1 cellular context compared by ENCODE assay signal in genomic region chr3:37765591-37766219, GRCh38.
TF ChIP-seq lines count a peak whose summit lies in the region.

No MANE protein-coding gene starts in this region.

TF ChIP-seq in K562, 482 proteins besides CTCF, POLR2A, EP300 and RAD21 (continued from another document and continues in another):
- TF ChIP-seq SNAPC5 (CRISPR knock-in tag; IDR thresholded peaks at IDR 0.05) (no peak), SMAD1 (IDR thresholded peaks at IDR 0.05; ENCODE audit: low read depth, low read length, partially characterized antibody) (peak; percentile 26), HLTF (IDR thresholded peaks at IDR 0.05) (peak; percentile 87; the same call in 1 of the 2 replicates), ZNF57 (CRISPR knock-in tag; IDR thresholded peaks at IDR 0.05) (no peak), ZC3H8 (IDR thresholded peaks at IDR 0.05) (no peak), FOXJ2 (tag; IDR thresholded peaks at IDR 0.05) (no peak), TAF1 (IDR thresholded peaks at IDR 0.05; ENCODE audit: control insufficient read depth, extremely low read depth, insufficient read depth, low read length, severe bottlenecking) (peak; percentile 31), ZHX1 (conservative IDR thresholded peaks at IDR 0.05; ENCODE audit: low read length) (no peak), DNMT1 (IDR thresholded peaks at IDR 0.05) (no peak), ZKSCAN1 (IDR thresholded peaks at IDR 0.05; ENCODE audit: low read depth, low read length) (peak; percentile 73; the same call in 1 of the 2 replicates), NR0B1 (IDR thresholded peaks at IDR 0.05; ENCODE audit: partially characterized antibody) (no peak), KLF16 (IDR thresholded peaks at IDR 0.05) (peak; percentile 99), ETS2 (tag; IDR thresholded peaks at IDR 0.05; ENCODE audit: borderline replicate concordance, poor library complexity, severe bottlenecking) (no peak), THRAP3 (IDR thresholded peaks at IDR 0.05; ENCODE audit: borderline replicate concordance) (no peak), ZMIZ1 (IDR thresholded peaks at IDR 0.05; ENCODE audit: low read depth in 2 of 2, low read length in 2 of 2) (peak in 1 of 2 experiments; percentile 91; a peak in 2 of 4 replicates), ATF7 (IDR thresholded peaks at IDR 0.05) (peak; percentile 69), SMAD2 (IDR thresholded peaks at IDR 0.05; ENCODE audit: low read depth, low read length) (no peak), NR2C2 (CRISPR knock-in tag; IDR thresholded peaks at IDR 0.05) (peak; percentile 66; the same call in 1 of the 2 replicates), NR2C2 (tag; IDR thresholded peaks at IDR 0.05) (peak; percentile 95), ZNF354B (CRISPR knock-in tag; IDR thresholded peaks at IDR 0.05) (no peak), STAG1 (CRISPR knock-in tag; IDR thresholded peaks at IDR 0.05; ENCODE audit: borderline replicate concordance) (no peak), SIN3B (IDR thresholded peaks at IDR 0.05; ENCODE audit: low read depth) (no peak), NUFIP1 (IDR thresholded peaks at IDR 0.05; ENCODE audit: partially characterized antibody) (no peak), ATF2 (CRISPR knock-in tag; IDR thresholded peaks at IDR 0.05) (no peak), ZNF184 (CRISPR knock-in tag; IDR thresholded peaks at IDR 0.05) (no peak), RBM39 (optimal IDR thresholded peaks at IDR 0.05; ENCODE audit: low read depth, low read length) (no peak), BMI1 (IDR thresholded peaks at IDR 0.05; ENCODE audit: low read length) (no peak), PHF8 (IDR thresholded peaks at IDR 0.05; ENCODE audit: borderline replicate concordance, low read length) (no peak), TFAM (CRISPR knock-in tag; conservative IDR thresholded peaks at IDR 0.05) (no peak), POU5F1 (IDR thresholded peaks at IDR 0.05; ENCODE audit: borderline replicate concordance, low read depth, low read length, partially characterized antibody) (no peak), CAMTA2 (CRISPR knock-in tag; conservative IDR thresholded peaks at IDR 0.05) (no peak), ZBTB49 (CRISPR knock-in tag; IDR thresholded peaks at IDR 0.05; ENCODE audit: borderline replicate concordance) (no peak), TAL1 (IDR thresholded peaks at IDR 0.05) (peak; percentile 96), RB1 (IDR thresholded peaks at IDR 0.05; ENCODE audit: low read depth) (peak; percentile 40; the same call in 1 of the 2 replicates), ZNF398 (CRISPR knock-in tag; IDR thresholded peaks at IDR 0.05) (no peak), CTCFL (IDR thresholded peaks at IDR 0.05; ENCODE audit: borderline replicate concordance, insufficient read depth, low read depth, low read length, poor library complexity, severe bottlenecking) (no peak), THAP12 (CRISPR knock-in tag; IDR thresholded peaks at IDR 0.05) (no peak), MCM3 (IDR thresholded peaks at IDR 0.05) (no peak), TFAP4 (CRISPR knock-in tag; IDR thresholded peaks at IDR 0.05; ENCODE audit: borderline replicate concordance) (peak; percentile 99), ZNF280A (IDR thresholded peaks at IDR 0.05; ENCODE audit: low read depth, partially characterized antibody) (no peak), CHD2 (IDR thresholded peaks at IDR 0.05; ENCODE audit: low read depth, low read length) (no peak)
